ENCODE assay signal across 21 cellular contexts in genomic region chr12:13780453-13780852, GRCh38.
"Had no signal": no experiment of that assay in that cellular context is flagged by ENCODE, and none has a peak within 500 bp of the region (broad histone marks: within the 10 kb centered on the region; RNA-seq: fewer than 3 reads in every experiment).

No MANE protein-coding gene starts in this region.

- H3K27ac Mint-ChIP-seq: naive thymus-derived CD4-positive, alpha-beta T cell; type B pancreatic cell had no signal

- H3K4me3 Mint-ChIP-seq: naive thymus-derived CD4-positive, alpha-beta T cell; type B pancreatic cell had no signal

- H3K4me1 Mint-ChIP-seq: naive thymus-derived CD4-positive, alpha-beta T cell had no signal

- H3K9me3 Mint-ChIP-seq: type B pancreatic cell had no signal

- H3K36me3 Mint-ChIP-seq: type B pancreatic cell had no signal

- DNase-seq: cortex of kidney; dorsolateral prefrontal cortex; effector memory CD4-positive, alpha-beta T cell; foreskin melanocyte; head of caudate nucleus; left colon; left ventricle myocardium superior; mesenchymal stem cell; naive thymus-derived CD4-positive, alpha-beta T cell; posterior cingulate gyrus; stimulated activated naive CD4-positive, alpha-beta T cell; stomach; substantia nigra; uterus had no signal

- H3K4me3 ChIP-seq: dorsolateral prefrontal cortex, esophagus muscularis mucosa, hepatocyte, lung, skin epidermis, stomach, thoracic aorta, uterus had no signal

- ATAC-seq: left colon; left ventricle myocardium superior; naive thymus-derived CD4-positive, alpha-beta T cell; sciatic nerve had no signal
